Comparison of ENCODE assay signal across 10 cellular contexts in the genomic region with DNA sequence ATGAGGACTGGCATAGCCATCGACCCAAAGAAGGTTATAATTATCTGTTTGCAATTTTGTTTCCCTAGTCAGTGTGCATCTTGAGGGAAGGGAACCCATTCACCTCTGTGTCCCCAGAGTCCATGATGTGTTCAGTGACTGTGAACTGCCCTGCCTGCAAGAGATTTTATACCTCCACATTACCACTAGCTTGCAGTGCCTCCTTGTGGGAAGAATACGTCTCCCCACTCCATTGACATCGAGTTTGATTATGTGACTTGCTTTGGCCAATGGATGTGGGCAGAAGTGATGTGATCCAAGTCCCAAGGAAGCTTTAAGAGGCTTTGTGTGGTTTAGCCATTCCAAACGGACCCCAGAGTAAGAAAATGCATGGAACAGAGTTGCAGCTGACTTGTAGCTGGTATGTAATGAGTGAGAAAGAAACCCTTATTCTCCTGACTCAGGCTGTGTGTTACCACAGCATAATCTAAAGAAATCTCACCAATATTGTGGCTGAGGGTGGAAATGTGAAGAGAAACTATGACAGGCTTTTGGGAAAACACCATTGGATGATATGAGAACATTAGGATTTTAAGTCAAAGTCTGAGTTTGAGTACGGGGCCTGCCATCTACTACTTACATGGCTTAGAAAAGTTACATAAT. TPM values are rescaled to one million over a fixed set of nuclear protein-coding genes. Genes with fewer than 3 reads are reported as not detected.
DNase-seq lines count a peak whose midpoint lies in the region; ATAC-seq and TF ChIP-seq lines count a peak whose summit lies in the region.
"Had no signal": no experiment of that assay in that cellular context is flagged by ENCODE, and none has a peak within 500 bp of the region (broad histone marks: within the 10 kb centered on the region; RNA-seq: fewer than 3 reads in every experiment).

No MANE protein-coding gene starts in this region.

- no peaks in the 10 kb centered on the region for H3K36me3 Mint-ChIP-seq in activated CD4-positive, alpha-beta T cell treated with anti-CD3 and anti-CD28 coated beads for 36 hours (ENCODE audit: low read depth)
- no peaks in the 10 kb centered on the region for H3K36me3 Mint-ChIP-seq in chondrocyte (ENCODE audit: low read depth)
- H3K36me3 Mint-ChIP-seq in progenitor cell of endocrine pancreas (ENCODE audit: insufficient read depth): peaks cover 5% of the 10 kb centered on the region
- H3K36me3 Mint-ChIP-seq: naive B cell had no signal

- no peak overlapping the region for H3K4me3 Mint-ChIP-seq in activated CD4-positive, alpha-beta T cell treated with anti-CD3 and anti-CD28 coated beads for 36 hours
- H3K4me3 Mint-ChIP-seq in chondrocyte (ENCODE audit: unreplicated experiment) (no peak overlapping the region), progenitor cell of endocrine pancreas (ENCODE audit: low read depth) (no peak overlapping the region)
- H3K4me3 Mint-ChIP-seq: naive B cell had no signal

- H3K27me3 Mint-ChIP-seq in activated CD4-positive, alpha-beta T cell treated with anti-CD3 and anti-CD28 coated beads for 36 hours: peaks cover 4% of the 10 kb centered on the region
- H3K27me3 Mint-ChIP-seq in chondrocyte (ENCODE audit: low read depth): no peaks in the 10 kb centered on the region
- H3K27me3 Mint-ChIP-seq in progenitor cell of endocrine pancreas: no peaks in the 10 kb centered on the region

- peak; percentile 18 for DNase-seq in activated CD4-positive, alpha-beta T cell treated with anti-CD3 and anti-CD28 coated beads for 36 hours
- no peak for DNase-seq in activated CD4-positive, alpha-beta T cell treated with anti-CD3 and anti-CD28 coated beads, Interleukin-2, amount 50 U/mL, for 1 hour
- DNase-seq in M059J (ENCODE audit: low read depth): peak; percentile 58
- DNase-seq in chondrocyte (ENCODE audit: low spot score): no peak
- no peak for DNase-seq in progenitor cell of endocrine pancreas (ENCODE audit: low spot score, unreplicated experiment)
- DNase-seq in SHP77 treated with DMSO at 0.1 percent for 48 hours (lab: John Stamatoyannopoulos, UW): no peak
- DNase-seq in SIG-M5 (lab: John Stamatoyannopoulos, UW): no peak
- DNase-seq: aorta, naive B cell had no signal

- no peak overlapping the region for H3K27ac Mint-ChIP-seq in activated CD4-positive, alpha-beta T cell treated with anti-CD3 and anti-CD28 coated beads for 36 hours
- no peak overlapping the region for H3K27ac Mint-ChIP-seq in chondrocyte (ENCODE audit: unreplicated experiment)
- H3K27ac Mint-ChIP-seq in progenitor cell of endocrine pancreas: no peak overlapping the region
- H3K27ac Mint-ChIP-seq: naive B cell had no signal

- CTCF ChIA-PET in activated CD4-positive, alpha-beta T cell treated with anti-CD3 and anti-CD28 coated beads for 36 hours (lab: Charles Lee): interaction anchor here (0.6 to 3.4 kb wide), 5 partner anchors 8 to 743 kb away, joined by 3 to 20 read pairs (median 4); no protein-coding TSS in a partner anchor

- POLR2A ChIA-PET in activated CD4-positive, alpha-beta T cell treated with anti-CD3 and anti-CD28 coated beads for 36 hours (lab: Charles Lee): interaction anchor here (0.6 kb wide), 1 partner anchor 48 kb away, joined by 3 read pairs; a partner anchor contains a TSS

- no peaks in the 10 kb centered on the region for H3K9me3 Mint-ChIP-seq in activated CD4-positive, alpha-beta T cell treated with anti-CD3 and anti-CD28 coated beads for 36 hours (ENCODE audit: low read depth)
- no peaks in the 10 kb centered on the region for H3K9me3 Mint-ChIP-seq in chondrocyte (ENCODE audit: low read depth)
- H3K9me3 Mint-ChIP-seq in progenitor cell of endocrine pancreas (ENCODE audit: low read depth): no peaks in the 10 kb centered on the region
- H3K9me3 Mint-ChIP-seq: naive B cell had no signal

- peaks cover 2% of the 10 kb centered on the region for H3K4me1 Mint-ChIP-seq in activated CD4-positive, alpha-beta T cell treated with anti-CD3 and anti-CD28 coated beads for 36 hours
- H3K4me1 Mint-ChIP-seq in chondrocyte (ENCODE audit: low read depth): peaks cover 3% of the 10 kb centered on the region
- peaks cover 5% of the 10 kb centered on the region for H3K4me1 Mint-ChIP-seq in progenitor cell of endocrine pancreas (ENCODE audit: low read depth)
- H3K4me1 Mint-ChIP-seq: naive B cell had no signal

- ATAC-seq in activated CD4-positive, alpha-beta T cell treated with anti-CD3 and anti-CD28 coated beads for 36 hours: peak; percentile 44
- ATAC-seq in HG02763 (IDR thresholded peaks at IDR 0.05; ENCODE audit: unreplicated experiment): no peak

- intact Hi-C loops in activated CD4-positive, alpha-beta T cell treated with anti-CD3 and anti-CD28 coated beads for 36 hours (cut with DNase I, micrococcal nuclease): loop anchor here in 1 of 2 experiments (2.0 kb wide), 1 partner anchor 65 kb away; a partner anchor contains a TSS

- TF ChIP-seq CTCF in chondrocyte (IDR thresholded peaks at IDR 0.05): peak; percentile 71
- TF ChIP-seq CTCF in progenitor cell of endocrine pancreas (IDR thresholded peaks at IDR 0.05; ENCODE audit: unreplicated experiment): peak; percentile 28

RNA-seq across cellular contexts. Expression of a gene that starts 47.8 kb away (rescaled TPM):
- 100 to 1,000 TPM; 149 to 186 TPM for total RNA-seq in activated CD4-positive, alpha-beta T cell treated with anti-CD3 and anti-CD28 coated beads for 36 hours
- 58.4 and 82.9 TPM in 2 replicates for total RNA-seq in M059J (2014; rRNA removed; shearing (Covaris generic))
- total RNA-seq in chondrocyte: 121 to 146 TPM (median 122 TPM) in 3 replicates
- 200 and 207 TPM in 2 replicates for total RNA-seq in progenitor cell of endocrine pancreas

Comparison
In these comparisons a context has a peak if more than half of its experiments do, and no peak if none do; other contexts are left out.
1. DNase-seq: peak in activated CD4-positive, alpha-beta T cell treated with anti-CD3 and anti-CD28 coated beads for 36 hours (single experiment) and M059J (single experiment); none in activated CD4-positive, alpha-beta T cell treated with anti-CD3 and anti-CD28 coated beads, Interleukin-2, amount 50 U/mL, for 1 hour (single experiment), chondrocyte (single experiment), progenitor cell of endocrine pancreas (single experiment), SHP77 treated with DMSO at 0.1 percent for 48 hours (single experiment) and SIG-M5 (single experiment).